ENCODE assay signal across 11 cellular contexts in genomic region chr22:31206896-31207687, GRCh38. TPM values are rescaled to one million over a fixed set of nuclear protein-coding genes. Genes with fewer than 3 reads are reported as not detected.
DNase-seq lines count a peak whose midpoint lies in the region; ATAC-seq and TF ChIP-seq lines count a peak whose summit lies in the region.
"Had no signal": no experiment of that assay in that cellular context is flagged by ENCODE, and none has a peak within 500 bp of the region (broad histone marks: within the 10 kb centered on the region; RNA-seq: fewer than 3 reads in every experiment).

No MANE protein-coding gene starts in this region.

- 51 to 62% (median 57%) methylated on average over 8 of the region's 8 CpGs for WGBS in heart left ventricle, 4 donors

- H3K4me3 Mint-ChIP-seq in activated CD8-positive, alpha-beta T cell treated with anti-CD3 and anti-CD28 coated beads for 36 hours: no peak overlapping the region
- H3K4me3 Mint-ChIP-seq in activated CD8-positive, alpha-beta T cell treated with anti-CD3 and anti-CD28 coated beads, Interleukin-2, amount 10 ng/mL, durations not matched to agents 7 days and 5 days: no peak overlapping the region
- no peak overlapping the region for H3K4me3 Mint-ChIP-seq in T-cell
- no peak overlapping the region for H3K4me3 Mint-ChIP-seq in stimulated activated naive B cell treated with anti-CD40 and anti-IgM and Interleukin-4, amounts not matched to agents 10 μg/mL and 1 μg/mL and 100 μg/mL, for 72 hours
- H3K4me3 Mint-ChIP-seq in activated T-helper 2 cell treated with anti-CD3 and anti-CD28 coated beads, Interferon-gamma antibody, Interleukin-2, Interleukin-4, amounts not matched to agents 10 μg/mL and 5 μg/mL and 100 μg/mL, durations not matched to agents 14 hours and 24 hours and 36 hours (ENCODE audit: low read depth): no peak overlapping the region
- H3K4me3 Mint-ChIP-seq: B cell had no signal

- H3K27me3 ChIP-seq in heart left ventricle: no peaks in the 10 kb centered on the region

- no peak for TF ChIP-seq CTCF in activated CD8-positive, alpha-beta T cell treated with anti-CD3 and anti-CD28 coated beads for 36 hours (IDR thresholded peaks at IDR 0.05)
- no peak for TF ChIP-seq CTCF in heart left ventricle (IDR thresholded peaks at IDR 0.05)

- no peak for ATAC-seq in activated CD8-positive, alpha-beta T cell treated with anti-CD3 and anti-CD28 coated beads for 36 hours
- no peak for ATAC-seq in activated CD8-positive, alpha-beta T cell treated with anti-CD3 and anti-CD28 coated beads, Interleukin-2, amount 10 ng/mL, durations not matched to agents 7 days and 5 days
- ATAC-seq in T-cell (replicated peaks in 1 of 4) (no peak), heart left ventricle (peak; percentile 6 to 58 (median 30)), GM21390 (IDR thresholded peaks at IDR 0.05; ENCODE audit: unreplicated experiment) (no peak), GM18498 (IDR thresholded peaks at IDR 0.05; ENCODE audit: unreplicated experiment) (no peak)
- no peak for ATAC-seq in stimulated activated naive B cell treated with anti-CD40 and anti-IgM and Interleukin-4, amounts not matched to agents 10 μg/mL and 1 μg/mL and 100 μg/mL, for 72 hours (replicated peaks)

- CTCF ChIA-PET in activated CD8-positive, alpha-beta T cell treated with anti-CD3 and anti-CD28 coated beads for 36 hours (lab: Charles Lee): interaction anchor here (1.2 to 1.4 kb wide), 2 partner anchors 66 to 90 kb away, joined by 3 to 4 read pairs; no protein-coding TSS in a partner anchor
- CTCF ChIA-PET in activated CD8-positive, alpha-beta T cell treated with anti-CD3 and anti-CD28 coated beads, Interleukin-2, amount 10 ng/mL, durations not matched to agents 7 days and 5 days (lab: Charles Lee): interaction anchor here (1.1 to 1.7 kb wide), 3 partner anchors 23 to 107 kb away, joined by 4 to 6 read pairs (median 4); partner anchors contain the start of gene SELENOM
- CTCF ChIA-PET in T-cell (lab: Charles Lee): interaction anchor here in 1 of 2 donors (0.7 kb wide), 1 partner anchor 58 kb away, joined by 3 read pairs; no protein-coding TSS in a partner anchor

- intact Hi-C loops in activated CD8-positive, alpha-beta T cell treated with anti-CD3 and anti-CD28 coated beads for 36 hours (cut with micrococcal nuclease): no loop called here
- intact Hi-C loops in heart left ventricle (cut with DNase I): loop anchor here in 2 of 10 donors (5.0 to 10.0 kb wide), 2 partner anchors 48 to 65 kb away; no protein-coding TSS in a partner anchor
- intact Hi-C loops in activated T-helper 2 cell treated with anti-CD3 and anti-CD28 coated beads, Interferon-gamma antibody, Interleukin-2, Interleukin-4, amounts not matched to agents 10 μg/mL and 5 μg/mL and 100 μg/mL, durations not matched to agents 14 hours and 24 hours and 36 hours (cut with micrococcal nuclease): no loop called here

- DNase-seq in activated CD8-positive, alpha-beta T cell treated with anti-CD3 and anti-CD28 coated beads for 36 hours: peak; percentile 25
- no peak for DNase-seq in activated CD8-positive, alpha-beta T cell treated with anti-CD3 and anti-CD28 coated beads, Interleukin-2, amount 10 ng/mL, durations not matched to agents 7 days and 5 days
- DNase-seq in T-cell: no peak
- peak in 4 of 5 donors; percentile 49 to 80 (median 70) for DNase-seq in heart left ventricle
- no peak for DNase-seq in stimulated activated naive B cell treated with anti-CD40 and anti-IgM and Interleukin-4, amounts not matched to agents 10 μg/mL and 1 μg/mL and 100 μg/mL, for 72 hours
- no peak for DNase-seq in activated T-helper 2 cell treated with anti-CD3 and anti-CD28 coated beads, Interferon-gamma antibody, Interleukin-2, Interleukin-4, amounts not matched to agents 10 μg/mL and 5 μg/mL and 100 μg/mL, durations not matched to agents 14 hours and 24 hours and 36 hours (ENCODE audit: low spot score)
- DNase-seq: cortex of kidney, NCI-H526 treated with DMSO at 0.1 percent for 48 hours had no signal

- H3K9me3 Mint-ChIP-seq in activated CD8-positive, alpha-beta T cell treated with anti-CD3 and anti-CD28 coated beads for 36 hours: no peaks in the 10 kb centered on the region
- no peaks in the 10 kb centered on the region for H3K9me3 Mint-ChIP-seq in activated CD8-positive, alpha-beta T cell treated with anti-CD3 and anti-CD28 coated beads, Interleukin-2, amount 10 ng/mL, durations not matched to agents 7 days and 5 days (ENCODE audit: insufficient read depth)
- no peaks in the 10 kb centered on the region for H3K9me3 Mint-ChIP-seq in T-cell
- no peaks in the 10 kb centered on the region for H3K9me3 Mint-ChIP-seq in stimulated activated naive B cell treated with anti-CD40 and anti-IgM and Interleukin-4, amounts not matched to agents 10 μg/mL and 1 μg/mL and 100 μg/mL, for 72 hours
- no peaks in the 10 kb centered on the region for H3K9me3 Mint-ChIP-seq in activated T-helper 2 cell treated with anti-CD3 and anti-CD28 coated beads, Interferon-gamma antibody, Interleukin-2, Interleukin-4, amounts not matched to agents 10 μg/mL and 5 μg/mL and 100 μg/mL, durations not matched to agents 14 hours and 24 hours and 36 hours

- no peak for TF ChIP-seq POLR2A in heart left ventricle (IDR thresholded peaks at IDR 0.05)

- H3K27ac ChIP-seq in heart left ventricle: peak overlapping the region in 9 of 12 donors; percentile 5 to 68 (median 43)

- H3K4me3 ChIP-seq in heart left ventricle: no peak overlapping the region

- no peaks in the 10 kb centered on the region for H3K9me3 ChIP-seq in heart left ventricle

- no peaks in the 10 kb centered on the region for H3K27me3 Mint-ChIP-seq in activated CD8-positive, alpha-beta T cell treated with anti-CD3 and anti-CD28 coated beads for 36 hours
- no peaks in the 10 kb centered on the region for H3K27me3 Mint-ChIP-seq in activated CD8-positive, alpha-beta T cell treated with anti-CD3 and anti-CD28 coated beads, Interleukin-2, amount 10 ng/mL, durations not matched to agents 7 days and 5 days (ENCODE audit: low read depth)
- H3K27me3 Mint-ChIP-seq in T-cell: no peaks in the 10 kb centered on the region
- H3K27me3 Mint-ChIP-seq in stimulated activated naive B cell treated with anti-CD40 and anti-IgM and Interleukin-4, amounts not matched to agents 10 μg/mL and 1 μg/mL and 100 μg/mL, for 72 hours: no peaks in the 10 kb centered on the region
- H3K27me3 Mint-ChIP-seq in activated T-helper 2 cell treated with anti-CD3 and anti-CD28 coated beads, Interferon-gamma antibody, Interleukin-2, Interleukin-4, amounts not matched to agents 10 μg/mL and 5 μg/mL and 100 μg/mL, durations not matched to agents 14 hours and 24 hours and 36 hours (ENCODE audit: low read depth): no peaks in the 10 kb centered on the region
- H3K27me3 Mint-ChIP-seq: B cell had no signal

- H3K4me1 Mint-ChIP-seq in activated CD8-positive, alpha-beta T cell treated with anti-CD3 and anti-CD28 coated beads for 36 hours (ENCODE audit: low read depth): peaks cover 19% of the 10 kb centered on the region
- peaks cover 29% of the 10 kb centered on the region for H3K4me1 Mint-ChIP-seq in activated CD8-positive, alpha-beta T cell treated with anti-CD3 and anti-CD28 coated beads, Interleukin-2, amount 10 ng/mL, durations not matched to agents 7 days and 5 days (ENCODE audit: low read depth)
- peaks cover 22 to 28% (median 27%) of the 10 kb centered on the region in 3 donors for H3K4me1 Mint-ChIP-seq in T-cell
- H3K4me1 Mint-ChIP-seq in stimulated activated naive B cell treated with anti-CD40 and anti-IgM and Interleukin-4, amounts not matched to agents 10 μg/mL and 1 μg/mL and 100 μg/mL, for 72 hours: peaks cover 9 to 14% of the 10 kb centered on the region in 2 donors
- peaks cover 24% of the 10 kb centered on the region for H3K4me1 Mint-ChIP-seq in activated T-helper 2 cell treated with anti-CD3 and anti-CD28 coated beads, Interferon-gamma antibody, Interleukin-2, Interleukin-4, amounts not matched to agents 10 μg/mL and 5 μg/mL and 100 μg/mL, durations not matched to agents 14 hours and 24 hours and 36 hours (ENCODE audit: low read depth)

- peaks cover 0 to 37% (median 24%) of the 10 kb centered on the region in 12 donors for H3K4me1 ChIP-seq in heart left ventricle

- POLR2A ChIA-PET in activated CD8-positive, alpha-beta T cell treated with anti-CD3 and anti-CD28 coated beads for 36 hours (lab: Charles Lee): interaction anchor here (1.2 kb wide), 2 partner anchors 12 to 30 kb away, joined by 3 read pairs; no protein-coding TSS in a partner anchor
- POLR2A ChIA-PET in activated CD8-positive, alpha-beta T cell treated with anti-CD3 and anti-CD28 coated beads, Interleukin-2, amount 10 ng/mL, durations not matched to agents 7 days and 5 days (lab: Charles Lee): interaction anchor here (1.2 kb wide), 1 partner anchor 67 kb away, joined by 3 read pairs; no protein-coding TSS in a partner anchor
- POLR2A ChIA-PET in T-cell (lab: Charles Lee): no interaction called here

- peaks cover 0 to 37% (median 20%) of the 10 kb centered on the region in 9 donors for H3K36me3 ChIP-seq in heart left ventricle

- H3K27ac Mint-ChIP-seq in activated CD8-positive, alpha-beta T cell treated with anti-CD3 and anti-CD28 coated beads for 36 hours: peak overlapping the region; percentile 7
- no peak overlapping the region for H3K27ac Mint-ChIP-seq in activated CD8-positive, alpha-beta T cell treated with anti-CD3 and anti-CD28 coated beads, Interleukin-2, amount 10 ng/mL, durations not matched to agents 7 days and 5 days
- peak overlapping the region; percentile 50 to 71 for H3K27ac Mint-ChIP-seq in T-cell
- H3K27ac Mint-ChIP-seq in stimulated activated naive B cell treated with anti-CD40 and anti-IgM and Interleukin-4, amounts not matched to agents 10 μg/mL and 1 μg/mL and 100 μg/mL, for 72 hours: peak overlapping the region; percentile 67
- H3K27ac Mint-ChIP-seq in activated T-helper 2 cell treated with anti-CD3 and anti-CD28 coated beads, Interferon-gamma antibody, Interleukin-2, Interleukin-4, amounts not matched to agents 10 μg/mL and 5 μg/mL and 100 μg/mL, durations not matched to agents 14 hours and 24 hours and 36 hours: no peak overlapping the region
- H3K27ac Mint-ChIP-seq: B cell had no signal

- H3K36me3 Mint-ChIP-seq in activated CD8-positive, alpha-beta T cell treated with anti-CD3 and anti-CD28 coated beads for 36 hours (ENCODE audit: low read depth): peaks cover 4% of the 10 kb centered on the region
- H3K36me3 Mint-ChIP-seq in activated CD8-positive, alpha-beta T cell treated with anti-CD3 and anti-CD28 coated beads, Interleukin-2, amount 10 ng/mL, durations not matched to agents 7 days and 5 days (ENCODE audit: low read depth): peaks cover 13% of the 10 kb centered on the region
- peaks cover 21% of the 10 kb centered on the region for H3K36me3 Mint-ChIP-seq in T-cell
- H3K36me3 Mint-ChIP-seq in stimulated activated naive B cell treated with anti-CD40 and anti-IgM and Interleukin-4, amounts not matched to agents 10 μg/mL and 1 μg/mL and 100 μg/mL, for 72 hours: peaks cover 9 to 25% of the 10 kb centered on the region in 2 donors
- peaks cover 17% of the 10 kb centered on the region for H3K36me3 Mint-ChIP-seq in activated T-helper 2 cell treated with anti-CD3 and anti-CD28 coated beads, Interferon-gamma antibody, Interleukin-2, Interleukin-4, amounts not matched to agents 10 μg/mL and 5 μg/mL and 100 μg/mL, durations not matched to agents 14 hours and 24 hours and 36 hours (ENCODE audit: low read depth)

RNA-seq across cellular contexts. Expression of gene LIMK2, which starts 5.0 kb away (rescaled TPM):
- total RNA-seq in activated CD8-positive, alpha-beta T cell treated with anti-CD3 and anti-CD28 coated beads for 36 hours: 10 to 100 TPM; 23.2 to 25.5 TPM
- total RNA-seq in activated CD8-positive, alpha-beta T cell treated with anti-CD3 and anti-CD28 coated beads, Interleukin-2, amount 10 ng/mL, durations not matched to agents 7 days and 5 days: 10 to 100 TPM; 42.7 to 44.3 TPM
- total RNA-seq in T-cell: 10 to 100 TPM; 21.5 to 31.5 (median 29.7) TPM
- total RNA-seq in heart left ventricle: 10 to 100 TPM in 4 of 9 donors, 1 to 10 TPM in 5; 7.1 to 33.3 (median 9.4) TPM
- polyA plus RNA-seq in heart left ventricle: 10 to 100 TPM in 1 of 2 donors, 1 to 10 TPM in 1; 7.0 to 10.9 TPM
- 31.1 and 33.9 TPM in 2 replicates for total RNA-seq in activated T-helper 2 cell treated with anti-CD3 and anti-CD28 coated beads, Interferon-gamma antibody, Interleukin-2, Interleukin-4, amounts not matched to agents 10 μg/mL and 5 μg/mL and 100 μg/mL, durations not matched to agents 14 hours and 24 hours and 36 hours

RNA-seq across cellular contexts. Expression of gene RNF185, which starts 47.1 kb away (rescaled TPM):
- 10 to 100 TPM; 14.3 to 14.6 TPM for total RNA-seq in activated CD8-positive, alpha-beta T cell treated with anti-CD3 and anti-CD28 coated beads for 36 hours
- total RNA-seq in activated CD8-positive, alpha-beta T cell treated with anti-CD3 and anti-CD28 coated beads, Interleukin-2, amount 10 ng/mL, durations not matched to agents 7 days and 5 days: 10 to 100 TPM; 17.7 to 18.1 TPM
- total RNA-seq in T-cell: 10 to 100 TPM; 12.2 to 29.8 (median 25.9) TPM
- 10 to 100 TPM; 20.0 to 26.6 (median 23.1) TPM for total RNA-seq in heart left ventricle
- 10 to 100 TPM; 11.4 to 31.5 TPM for polyA plus RNA-seq in heart left ventricle
- 15.5 and 18.1 TPM in 2 replicates for total RNA-seq in activated T-helper 2 cell treated with anti-CD3 and anti-CD28 coated beads, Interferon-gamma antibody, Interleukin-2, Interleukin-4, amounts not matched to agents 10 μg/mL and 5 μg/mL and 100 μg/mL, durations not matched to agents 14 hours and 24 hours and 36 hours

Comparison
In these comparisons a context has a peak if more than half of its experiments do, and no peak if none do; other contexts are left out.
1. DNase-seq: peak in activated CD8-positive, alpha-beta T cell treated with anti-CD3 and anti-CD28 coated beads for 36 hours (single experiment) and heart left ventricle (4 of 5); none in activated CD8-positive, alpha-beta T cell treated with anti-CD3 and anti-CD28 coated beads, Interleukin-2, amount 10 ng/mL, durations not matched to agents 7 days and 5 days (single experiment), T-cell (0 of 34), stimulated activated naive B cell treated with anti-CD40 and anti-IgM and Interleukin-4, amounts not matched to agents 10 μg/mL and 1 μg/mL and 100 μg/mL, for 72 hours (single experiment) and activated T-helper 2 cell treated with anti-CD3 and anti-CD28 coated beads, Interferon-gamma antibody, Interleukin-2, Interleukin-4, amounts not matched to agents 10 μg/mL and 5 μg/mL and 100 μg/mL, durations not matched to agents 14 hours and 24 hours and 36 hours (single experiment).
2. H3K27ac Mint-ChIP-seq: peak in activated CD8-positive, alpha-beta T cell treated with anti-CD3 and anti-CD28 coated beads for 36 hours (single experiment), T-cell (2 of 2) and stimulated activated naive B cell treated with anti-CD40 and anti-IgM and Interleukin-4, amounts not matched to agents 10 μg/mL and 1 μg/mL and 100 μg/mL, for 72 hours (single experiment); none in activated CD8-positive, alpha-beta T cell treated with anti-CD3 and anti-CD28 coated beads, Interleukin-2, amount 10 ng/mL, durations not matched to agents 7 days and 5 days (single experiment) and activated T-helper 2 cell treated with anti-CD3 and anti-CD28 coated beads, Interferon-gamma antibody, Interleukin-2, Interleukin-4, amounts not matched to agents 10 μg/mL and 5 μg/mL and 100 μg/mL, durations not matched to agents 14 hours and 24 hours and 36 hours (single experiment).
3. ATAC-seq: peak in heart left ventricle (4 of 4); none in activated CD8-positive, alpha-beta T cell treated with anti-CD3 and anti-CD28 coated beads for 36 hours (single experiment), activated CD8-positive, alpha-beta T cell treated with anti-CD3 and anti-CD28 coated beads, Interleukin-2, amount 10 ng/mL, durations not matched to agents 7 days and 5 days (single experiment), T-cell (0 of 4), stimulated activated naive B cell treated with anti-CD40 and anti-IgM and Interleukin-4, amounts not matched to agents 10 μg/mL and 1 μg/mL and 100 μg/mL, for 72 hours (0 of 2), GM21390 (single experiment) and GM18498 (single experiment).
4. POLR2A ChIA-PET loops: an anchor here in activated CD8-positive, alpha-beta T cell treated with anti-CD3 and anti-CD28 coated beads for 36 hours (1.2 kb wide) and activated CD8-positive, alpha-beta T cell treated with anti-CD3 and anti-CD28 coated beads, Interleukin-2, amount 10 ng/mL, durations not matched to agents 7 days and 5 days (1.2 kb wide); none called in T-cell.